ENCODE assay signal across 9 cellular contexts in the genomic region with DNA sequence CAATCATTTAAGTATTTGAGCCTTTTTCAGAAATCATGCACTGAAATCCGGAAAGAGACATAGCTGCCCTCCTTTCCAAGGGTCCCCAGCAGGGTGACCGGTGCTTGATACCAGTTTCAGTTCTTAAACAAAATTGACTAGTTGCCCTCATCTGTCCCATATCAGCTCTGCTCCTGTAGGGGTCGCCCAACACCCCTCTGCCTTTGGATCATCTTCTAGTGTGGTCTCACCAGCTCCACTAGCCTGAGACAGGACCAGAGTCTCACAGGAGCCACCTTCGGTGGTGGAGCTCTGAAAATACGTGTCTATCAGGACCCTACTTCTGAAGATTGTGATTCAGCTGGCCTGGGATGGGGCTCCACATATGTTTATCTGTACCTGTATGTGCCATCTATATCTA.
A peak's percentile ranks its signal among the peaks of the same experiment; 100 is the strongest.
DNase-seq lines count a peak whose midpoint lies in the region; ATAC-seq, FAIRE-seq and TF ChIP-seq lines count a peak whose summit lies in the region.
"Had no signal": no experiment of that assay in that cellular context is flagged by ENCODE, and none has a peak within 500 bp of the region (broad histone marks: within the 10 kb centered on the region; RNA-seq: fewer than 3 reads in every experiment).

No MANE protein-coding gene starts in this region.

- H3K27ac ChIP-seq in cardiac muscle cell (no peak overlapping the region), right cardiac atrium (ENCODE audit: low read length) (no peak overlapping the region), endothelial cell of umbilical vein (ENCODE audit: insufficient read depth, low read depth, low read length) (no peak overlapping the region)

- H3K9me3 Mint-ChIP-seq in mesothelial cell of epicardium, result peaks cover 10% of the 10 kb centered on the region
- H3K9me3 Mint-ChIP-seq: T-cell had no signal

- CTCF ChIA-PET in endothelial cell of umbilical vein (lab: Charles Lee), result interaction anchor here (0.6 to 2.7 kb wide), 16 partner anchors 9 to 437 kb away, joined by 3 to 27 read pairs (median 4); partner anchors contain the start of gene ENC1

- H3K9me3 ChIP-seq in cardiac muscle cell (ENCODE audit: low read depth), result no peaks in the 10 kb centered on the region
- H3K9me3 ChIP-seq in right cardiac atrium (ENCODE audit: control insufficient read depth, low read length), result no peaks in the 10 kb centered on the region
- no peaks in the 10 kb centered on the region for H3K9me3 ChIP-seq in endothelial cell of umbilical vein (replicated peaks; ENCODE audit: control insufficient read depth, insufficient read depth, low read length)

- H3K4me3 ChIP-seq in cardiac muscle cell, result no peak overlapping the region
- no peak overlapping the region for H3K4me3 ChIP-seq in right cardiac atrium (ENCODE audit: low read length)
- no peak overlapping the region for H3K4me3 ChIP-seq in endothelial cell of umbilical vein (replicated peaks in 1 of 3; ENCODE audit: insufficient read depth in 1 of 3, low read depth in 1 of 3, low read length in 3 of 3)

- FAIRE-seq in endothelial cell of umbilical vein (lab: Jason Lieb, UNC), result no peak

- dilution Hi-C loops in endothelial cell of umbilical vein (cut with MboI; ENCODE audit: extremely low pct_ligation_motif_present, low sequenced_read_pairs), result no loop called here

- no peak overlapping the region for H3K4me2 ChIP-seq in endothelial cell of umbilical vein (ENCODE audit: insufficient read depth, low read length)

- POLR2A ChIA-PET in endothelial cell of umbilical vein (lab: Charles Lee), result interaction anchor here (1.5 kb wide), 1 partner anchor 428 kb away, joined by 10 read pairs; the partner anchor contains the start of gene ENC1

- no peaks in the 10 kb centered on the region for H3K36me3 Mint-ChIP-seq in mesothelial cell of epicardium
- H3K36me3 Mint-ChIP-seq: T-cell had no signal

- intact Hi-C loops in right cardiac atrium (cut with DNase I) (no loop called here), endothelial cell of umbilical vein (cut with micrococcal nuclease) (loop anchor here (1.0 to 5.0 kb wide), 2 partner anchors 180 to 430 kb away; no protein-coding TSS in a partner anchor), head of caudate nucleus (cut with DNase I) (no loop called here)

- no peaks in the 10 kb centered on the region for H3K27me3 Mint-ChIP-seq in mesothelial cell of epicardium (ENCODE audit: low read depth)

- no peaks in the 10 kb centered on the region for H3K9me1 ChIP-seq in endothelial cell of umbilical vein (replicated peaks; ENCODE audit: control insufficient read depth, extremely low read depth, insufficient read depth, low read length)

- H3K9ac ChIP-seq in endothelial cell of umbilical vein (replicated peaks; ENCODE audit: extremely low read depth, insufficient read depth, low read length), result no peak overlapping the region

- H3K36me3 ChIP-seq in cardiac muscle cell (no peaks in the 10 kb centered on the region), endothelial cell of umbilical vein (ENCODE audit: control insufficient read depth in 2 of 2, extremely low read depth in 1 of 2, insufficient read depth in 2 of 2, low read length in 2 of 2) (no peaks in the 10 kb centered on the region)

- H3K4me3 Mint-ChIP-seq in mesothelial cell of epicardium, result no peak overlapping the region
- H3K4me3 Mint-ChIP-seq: T-cell had no signal

- DNase-seq in cardiac muscle cell (ENCODE audit: low read depth in 1 of 2, low spot score in 1 of 2) (peak; percentile 20 to 46), right cardiac atrium (no peak), NCI-H774 (lab: John Stamatoyannopoulos, UW) (peak; percentile 19), endothelial cell of umbilical vein (ENCODE audit: low read depth, low spot score) (peak; percentile 49), head of caudate nucleus (no peak), mesothelial cell of epicardium (ENCODE audit: low spot score in 2 of 2, unreplicated experiment in 2 of 2) (no peak), NCI-H2227 (lab: John Stamatoyannopoulos, UW; ENCODE audit: unreplicated experiment) (no peak)
- DNase-seq: T-cell had no signal

- H3K4me1 Mint-ChIP-seq in mesothelial cell of epicardium, result no peaks in the 10 kb centered on the region
- H3K4me1 Mint-ChIP-seq: T-cell had no signal

- no peak for TF ChIP-seq POLR2A in endothelial cell of umbilical vein (IDR thresholded peaks at IDR 0.05; ENCODE audit: low read depth, low read length)

- WGBS in right cardiac atrium, result 76% methylated on average over 5 of the region's 5 CpGs

- H4K20me1 ChIP-seq in endothelial cell of umbilical vein (replicated peaks; ENCODE audit: control insufficient read depth, extremely low read depth, insufficient read depth, low read length), result no peaks in the 10 kb centered on the region

- no peaks in the 10 kb centered on the region for H3K79me2 ChIP-seq in endothelial cell of umbilical vein (ENCODE audit: control insufficient read depth, insufficient read depth, low read length)

- BruUV-seq in endothelial cell of umbilical vein (replicated peaks; lab: Mats Ljungman, UMichigan), result no TSS peak

- H2AFZ ChIP-seq in endothelial cell of umbilical vein (ENCODE audit: low read depth, low read length), result no peak overlapping the region

- H3K4me1 ChIP-seq in cardiac muscle cell (ENCODE audit: low read depth), result no peaks in the 10 kb centered on the region
- no peaks in the 10 kb centered on the region for H3K4me1 ChIP-seq in right cardiac atrium (ENCODE audit: control insufficient read depth, insufficient read depth, low read length)
- H3K4me1 ChIP-seq in endothelial cell of umbilical vein (ENCODE audit: control insufficient read depth, extremely low read depth, insufficient read depth, low read length), result no peaks in the 10 kb centered on the region

- ATAC-seq in right cardiac atrium (no peak), GM21390 (IDR thresholded peaks at IDR 0.05; ENCODE audit: unreplicated experiment) (no peak)
- ATAC-seq: T-cell had no signal

- H3K27me3 ChIP-seq in cardiac muscle cell (no peaks in the 10 kb centered on the region), right cardiac atrium (ENCODE audit: control insufficient read depth, insufficient read depth) (no peaks in the 10 kb centered on the region), endothelial cell of umbilical vein (ENCODE audit: control insufficient read depth in 2 of 2, insufficient read depth in 2 of 2, low read length in 2 of 2) (peaks cover 7 to 11% of the 10 kb centered on the region in 2 experiments)

- TF ChIP-seq CTCF in cardiac muscle cell (IDR thresholded peaks at IDR 0.05; ENCODE audit: low read depth, low read length), result peak; percentile 49
- TF ChIP-seq CTCF in endothelial cell of umbilical vein (IDR thresholded peaks at IDR 0.05; ENCODE audit: extremely low read depth in 1 of 2, insufficient read depth in 1 of 2, low read depth in 1 of 2, low read length in 2 of 2), result peak; percentile 31 to 68
- TF ChIP-seq CTCF in mesothelial cell of epicardium (IDR thresholded peaks at IDR 0.05; ENCODE audit: unreplicated experiment), result no peak

- H3K27ac Mint-ChIP-seq in mesothelial cell of epicardium, result no peak overlapping the region
- H3K27ac Mint-ChIP-seq: T-cell had no signal

TF ChIP-seq in endothelial cell of umbilical vein, 7 proteins besides CTCF, POLR2A, EP300 and RAD21:
- TF ChIP-seq EZH2 (IDR thresholded peaks at IDR 0.05; ENCODE audit: borderline replicate concordance, low read depth, low read length, severe bottlenecking) (no peak), FOS (IDR thresholded peaks at IDR 0.05; ENCODE audit: borderline replicate concordance, insufficient read depth, low read length) (no peak), GATA2 (IDR thresholded peaks at IDR 0.05; ENCODE audit: insufficient read depth, insufficient read length, low read depth, low read length) (no peak), MYC (IDR thresholded peaks at IDR 0.05; ENCODE audit: low read depth, low read length) (no peak), JUN (IDR thresholded peaks at IDR 0.05; ENCODE audit: borderline replicate concordance, insufficient read depth, insufficient read length, low read depth) (no peak), POLR2AphosphoS5 (IDR thresholded peaks at IDR 0.05; ENCODE audit: insufficient read depth, low read depth, low read length) (no peak)
- TF ChIP-seq, protein P1, sequence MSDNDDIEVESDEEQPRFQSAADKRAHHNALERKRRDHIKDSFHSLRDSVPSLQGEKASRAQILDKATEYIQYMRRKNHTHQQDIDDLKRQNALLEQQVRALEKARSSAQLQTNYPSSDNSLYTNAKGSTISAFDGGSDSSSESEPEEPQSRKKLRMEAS (IDR thresholded peaks at IDR 0.05; ENCODE audit: insufficient read depth, insufficient read length), result no peak
TF ChIP-seq in endothelial cell of umbilical vein: peak in this region for 0.

Comparison
In these comparisons a context has a peak if more than half of its experiments do, and no peak if none do; other contexts are left out.
1. DNase-seq: peak in cardiac muscle cell (2 of 2), NCI-H774 (single experiment) and endothelial cell of umbilical vein (single experiment); none in right cardiac atrium (0 of 3), head of caudate nucleus (0 of 42), mesothelial cell of epicardium (0 of 2) and NCI-H2227 (single experiment).